In genomic region chr5:81835813-81836458, GRCh38 we compare ENCODE assay signal across 2 cellular contexts.
TF ChIP-seq lines count a peak whose summit lies in the region.

No MANE protein-coding gene starts in this region.

TF ChIP-seq in HCT116, 20 proteins besides CTCF, POLR2A, EP300 and RAD21 (continued from another document):
- TF ChIP-seq YY1 (IDR thresholded peaks at IDR 0.05; ENCODE audit: extremely low read depth, insufficient replicate concordance, low read depth, low read length) (no peak), CEBPB (IDR thresholded peaks at IDR 0.05; ENCODE audit: low read depth) (no peak), SP1 (IDR thresholded peaks at IDR 0.05; ENCODE audit: low read depth) (no peak)
- TF ChIP-seq, protein P1, sequence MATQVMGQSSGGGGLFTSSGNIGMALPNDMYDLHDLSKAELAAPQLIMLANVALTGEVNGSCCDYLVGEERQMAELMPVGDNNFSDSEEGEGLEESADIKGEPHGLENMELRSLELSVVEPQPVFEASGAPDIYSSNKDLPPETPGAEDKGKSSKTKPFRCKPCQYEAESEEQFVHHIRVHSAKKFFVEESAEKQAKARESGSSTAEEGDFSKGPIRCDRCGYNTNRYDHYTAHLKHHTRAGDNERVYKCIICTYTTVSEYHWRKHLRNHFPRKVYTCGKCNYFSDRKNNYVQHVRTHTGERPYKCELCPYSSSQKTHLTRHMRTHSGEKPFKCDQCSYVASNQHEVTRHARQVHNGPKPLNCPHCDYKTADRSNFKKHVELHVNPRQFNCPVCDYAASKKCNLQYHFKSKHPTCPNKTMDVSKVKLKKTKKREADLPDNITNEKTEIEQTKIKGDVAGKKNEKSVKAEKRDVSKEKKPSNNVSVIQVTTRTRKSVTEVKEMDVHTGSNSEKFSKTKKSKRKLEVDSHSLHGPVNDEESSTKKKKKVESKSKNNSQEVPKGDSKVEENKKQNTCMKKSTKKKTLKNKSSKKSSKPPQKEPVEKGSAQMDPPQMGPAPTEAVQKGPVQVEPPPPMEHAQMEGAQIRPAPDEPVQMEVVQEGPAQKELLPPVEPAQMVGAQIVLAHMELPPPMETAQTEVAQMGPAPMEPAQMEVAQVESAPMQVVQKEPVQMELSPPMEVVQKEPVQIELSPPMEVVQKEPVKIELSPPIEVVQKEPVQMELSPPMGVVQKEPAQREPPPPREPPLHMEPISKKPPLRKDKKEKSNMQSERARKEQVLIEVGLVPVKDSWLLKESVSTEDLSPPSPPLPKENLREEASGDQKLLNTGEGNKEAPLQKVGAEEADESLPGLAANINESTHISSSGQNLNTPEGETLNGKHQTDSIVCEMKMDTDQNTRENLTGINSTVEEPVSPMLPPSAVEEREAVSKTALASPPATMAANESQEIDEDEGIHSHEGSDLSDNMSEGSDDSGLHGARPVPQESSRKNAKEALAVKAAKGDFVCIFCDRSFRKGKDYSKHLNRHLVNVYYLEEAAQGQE (IDR thresholded peaks at IDR 0.05; ENCODE audit: low read depth) = no peak
- TF ChIP-seq, protein P2, sequence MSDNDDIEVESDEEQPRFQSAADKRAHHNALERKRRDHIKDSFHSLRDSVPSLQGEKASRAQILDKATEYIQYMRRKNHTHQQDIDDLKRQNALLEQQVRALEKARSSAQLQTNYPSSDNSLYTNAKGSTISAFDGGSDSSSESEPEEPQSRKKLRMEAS (IDR thresholded peaks at IDR 0.05) = no peak

TF ChIP-seq in SK-N-SH treated with all-trans-retinoic acid at 6 μM for 48 hours, 23 proteins besides CTCF, POLR2A, EP300 and RAD21 (continued from another document):
- TF ChIP-seq TSHZ2 (CRISPR knock-in tag; IDR thresholded peaks at IDR 0.05) (peak; percentile 85), TCF4 (CRISPR knock-in tag; IDR thresholded peaks at IDR 0.05; ENCODE audit: borderline replicate concordance) (peak; percentile 64), ZFP3 (CRISPR knock-in tag; IDR thresholded peaks at IDR 0.05) (peak; percentile 72; the same call in 1 of the 2 replicates)
TF ChIP-seq in SK-N-SH treated with all-trans-retinoic acid at 6 μM for 48 hours: peak in this region for 7.
